13 cellular contexts compared by ENCODE assay signal in genomic region chr6:2940851-2941250, GRCh38. TPM values are rescaled to one million over a fixed set of nuclear protein-coding genes. Genes with fewer than 3 reads are reported as not detected.
A peak's percentile ranks its signal among the peaks of the same experiment; 100 is the strongest.
DNase-seq lines count a peak whose midpoint lies in the region; ATAC-seq and TF ChIP-seq lines count a peak whose summit lies in the region.
"Had no signal": no experiment of that assay in that cellular context is flagged by ENCODE, and none has a peak within 500 bp of the region (broad histone marks: within the 10 kb centered on the region; RNA-seq: fewer than 3 reads in every experiment).

No MANE protein-coding gene starts in this region.

- H3K27ac Mint-ChIP-seq in IgD-negative memory B cell, result peak overlapping the region in 2 of 3 donors; percentile 69 to 98
- H3K27ac Mint-ChIP-seq in activated naive CD8-positive, alpha-beta T cell, result peak overlapping the region; percentile 94
- peak overlapping the region; percentile 65 to 100 (median 97) for H3K27ac Mint-ChIP-seq in naive thymus-derived CD4-positive, alpha-beta T cell
- H3K27ac Mint-ChIP-seq in progenitor cell of endocrine pancreas, result no peak overlapping the region

- ATAC-seq in naive thymus-derived CD4-positive, alpha-beta T cell, result no peak
- ATAC-seq in HG03520 (IDR thresholded peaks at IDR 0.05; ENCODE audit: unreplicated experiment), result no peak

- H3K27me3 Mint-ChIP-seq in IgD-negative memory B cell, result no peaks in the 10 kb centered on the region
- no peaks in the 10 kb centered on the region for H3K27me3 Mint-ChIP-seq in activated naive CD8-positive, alpha-beta T cell
- H3K27me3 Mint-ChIP-seq in naive thymus-derived CD4-positive, alpha-beta T cell, result peaks cover 0 to 24% (median 0%) of the 10 kb centered on the region in 5 donors
- no peaks in the 10 kb centered on the region for H3K27me3 Mint-ChIP-seq in progenitor cell of endocrine pancreas
- H3K27me3 Mint-ChIP-seq: stimulated activated naive B cell treated with anti-CD40 and anti-IgM and Interleukin-4, amounts not matched to agents 10 μg/mL and 1 μg/mL and 100 μg/mL, for 72 hours had no signal

- H3K36me3 Mint-ChIP-seq in IgD-negative memory B cell (peaks cover 4% of the 10 kb centered on the region), progenitor cell of endocrine pancreas (ENCODE audit: insufficient read depth) (peaks cover 1% of the 10 kb centered on the region)
- H3K36me3 Mint-ChIP-seq in activated naive CD8-positive, alpha-beta T cell, result peaks cover 5% of the 10 kb centered on the region
- peaks cover 0 to 51% (median 19%) of the 10 kb centered on the region in 5 donors for H3K36me3 Mint-ChIP-seq in naive thymus-derived CD4-positive, alpha-beta T cell

- no peak for TF ChIP-seq CTCF in progenitor cell of endocrine pancreas (IDR thresholded peaks at IDR 0.05; ENCODE audit: unreplicated experiment)

- H3K36me3 ChIP-seq in naive thymus-derived CD4-positive, alpha-beta T cell (ENCODE audit: control insufficient read depth in 2 of 3, insufficient read depth in 3 of 3, low read length in 3 of 3), result no peaks in the 10 kb centered on the region

- no peaks in the 10 kb centered on the region for H3K27me3 ChIP-seq in naive thymus-derived CD4-positive, alpha-beta T cell (ENCODE audit: control insufficient read depth in 2 of 2, insufficient read depth in 2 of 2, low read length in 2 of 2)
- H3K27me3 ChIP-seq: hepatocyte had no signal

- CTCF ChIA-PET in naive thymus-derived CD4-positive, alpha-beta T cell (lab: Charles Lee), result interaction anchor here (1.3 to 5.4 kb wide), 5 partner anchors 9 to 116 kb away, joined by 4 to 41 read pairs (median 6); no protein-coding TSS in a partner anchor

- H3K4me3 Mint-ChIP-seq in IgD-negative memory B cell, result peak overlapping the region in 3 of 4 donors; percentile 82 to 97 (median 86)
- no peak overlapping the region for H3K4me3 Mint-ChIP-seq in activated naive CD8-positive, alpha-beta T cell
- H3K4me3 Mint-ChIP-seq in naive thymus-derived CD4-positive, alpha-beta T cell, result peak overlapping the region; percentile 59 to 94 (median 88)
- H3K4me3 Mint-ChIP-seq in progenitor cell of endocrine pancreas (ENCODE audit: low read depth), result no peak overlapping the region

- H3K4me1 Mint-ChIP-seq in IgD-negative memory B cell (peaks cover 54 to 64% (median 57%) of the 10 kb centered on the region in 3 donors), progenitor cell of endocrine pancreas (ENCODE audit: low read depth) (peaks cover 21% of the 10 kb centered on the region)
- H3K4me1 Mint-ChIP-seq in activated naive CD8-positive, alpha-beta T cell (ENCODE audit: low read depth), result peaks cover 63% of the 10 kb centered on the region
- peaks cover 33 to 86% (median 78%) of the 10 kb centered on the region in 7 donors for H3K4me1 Mint-ChIP-seq in naive thymus-derived CD4-positive, alpha-beta T cell

- peaks cover 1 to 4% (median 4%) of the 10 kb centered on the region in 3 donors for H3K9me3 Mint-ChIP-seq in IgD-negative memory B cell
- no peaks in the 10 kb centered on the region for H3K9me3 Mint-ChIP-seq in activated naive CD8-positive, alpha-beta T cell (ENCODE audit: low read depth)
- H3K9me3 Mint-ChIP-seq in naive thymus-derived CD4-positive, alpha-beta T cell, result peaks cover 0 to 41% (median 20%) of the 10 kb centered on the region in 11 donors
- peaks cover 10% of the 10 kb centered on the region for H3K9me3 Mint-ChIP-seq in progenitor cell of endocrine pancreas (ENCODE audit: low read depth)

- peak overlapping the region; percentile 72 for H3K4me3 ChIP-seq in naive thymus-derived CD4-positive, alpha-beta T cell (ENCODE audit: low read length)
- H3K4me3 ChIP-seq: GM23248, hepatocyte had no signal

- DNase-seq in activated CD8-positive, alpha-beta memory T cell treated with anti-CD3 and anti-CD28 coated beads for 24 hours, result peak; percentile 56
- no peak for DNase-seq in activated CD8-positive, alpha-beta memory T cell treated with anti-CD3 and anti-CD28 coated beads, Interleukin-2, amount 50 U/mL, for 4 hours
- DNase-seq in naive thymus-derived CD4-positive, alpha-beta T cell, result no peak
- DNase-seq in globus pallidus (ENCODE audit: low spot score) (no peak), progenitor cell of endocrine pancreas (ENCODE audit: low spot score, unreplicated experiment) (no peak)
- DNase-seq: dermis blood vessel endothelial cell, GM23248, NCI-H1092 had no signal

- peaks cover 27 to 76% of the 10 kb centered on the region in 2 donors for H3K4me1 ChIP-seq in naive thymus-derived CD4-positive, alpha-beta T cell (ENCODE audit: control insufficient read depth in 2 of 2, insufficient read depth in 2 of 2, low read length in 2 of 2)

- H3K9me3 ChIP-seq in naive thymus-derived CD4-positive, alpha-beta T cell (ENCODE audit: control insufficient read depth in 2 of 3, low read length in 3 of 3), result peaks cover 0 to 9% (median 0%) of the 10 kb centered on the region in 3 experiments

- H3K27ac ChIP-seq in naive thymus-derived CD4-positive, alpha-beta T cell (ENCODE audit: low read depth, low read length), result peak overlapping the region; percentile 81
- H3K27ac ChIP-seq: GM23248, hepatocyte had no signal

- POLR2A ChIA-PET in naive thymus-derived CD4-positive, alpha-beta T cell (lab: Charles Lee), result interaction anchor here (0.6 to 17.3 kb wide), 27 partner anchors 8 to 1215 kb away, joined by 3 to 440 read pairs (median 6); partner anchors contain the start of genes NQO2, RIPK1, SERPINB1 and SERPINB6

- intact Hi-C loops in naive thymus-derived CD4-positive, alpha-beta T cell (cut with micrococcal nuclease), result loop anchor here (1.0 to 5.0 kb wide), 12 partner anchors 9 to 399 kb away; partner anchors contain the start of genes SERPINB6 (in 2 of the 2), WRNIP1 (in 2 of the 2) and RIPK1 (in 1 of the 2)

RNA-seq across cellular contexts. Expression of gene SERPINB6, which starts 30.5 kb away (rescaled TPM):
- 77.8 TPM for polyA plus RNA-seq in IgD-negative memory B cell
- 10 to 100 TPM; 19.7 to 60.5 (median 56.4) TPM for total RNA-seq in naive thymus-derived CD4-positive, alpha-beta T cell
- polyA plus RNA-seq in naive thymus-derived CD4-positive, alpha-beta T cell, result 10 to 100 TPM; 77.9 to 94.2 TPM
- total RNA-seq in progenitor cell of endocrine pancreas, result 220 and 226 TPM in 2 replicates

RNA-seq across cellular contexts. Expression of gene SERPINB9, which starts 37.7 kb away (rescaled TPM):
- polyA plus RNA-seq in IgD-negative memory B cell, result 20.1 TPM
- 10 to 100 TPM; 25.1 to 74.4 (median 52.0) TPM for total RNA-seq in naive thymus-derived CD4-positive, alpha-beta T cell
- 10 to 100 TPM; 33.1 to 34.1 TPM for polyA plus RNA-seq in naive thymus-derived CD4-positive, alpha-beta T cell
- 6.5 and 7.6 TPM in 2 replicates for total RNA-seq in progenitor cell of endocrine pancreas

RNA-seq across cellular contexts. Expression of gene NQO2, which starts 58.8 kb away (rescaled TPM):
- polyA plus RNA-seq in IgD-negative memory B cell, result 27.6 TPM
- total RNA-seq in naive thymus-derived CD4-positive, alpha-beta T cell, result 10 to 100 TPM in 4 of 5 experiments, 1 to 10 TPM in 1; 8.1 to 34.6 (median 22.6) TPM
- polyA plus RNA-seq in naive thymus-derived CD4-positive, alpha-beta T cell, result 10 to 100 TPM; 44.4 to 52.0 TPM
- total RNA-seq in progenitor cell of endocrine pancreas, result 41.3 and 45.8 TPM in 2 replicates

Comparison
In these comparisons a context has a peak if more than half of its experiments do, and no peak if none do; other contexts are left out.
1. H3K4me3 Mint-ChIP-seq: peak in IgD-negative memory B cell (3 of 4) and naive thymus-derived CD4-positive, alpha-beta T cell (10 of 10); none in activated naive CD8-positive, alpha-beta T cell (single experiment) and progenitor cell of endocrine pancreas (single experiment).